ENCODE assay signal across 1 cellular context in the genomic region with DNA sequence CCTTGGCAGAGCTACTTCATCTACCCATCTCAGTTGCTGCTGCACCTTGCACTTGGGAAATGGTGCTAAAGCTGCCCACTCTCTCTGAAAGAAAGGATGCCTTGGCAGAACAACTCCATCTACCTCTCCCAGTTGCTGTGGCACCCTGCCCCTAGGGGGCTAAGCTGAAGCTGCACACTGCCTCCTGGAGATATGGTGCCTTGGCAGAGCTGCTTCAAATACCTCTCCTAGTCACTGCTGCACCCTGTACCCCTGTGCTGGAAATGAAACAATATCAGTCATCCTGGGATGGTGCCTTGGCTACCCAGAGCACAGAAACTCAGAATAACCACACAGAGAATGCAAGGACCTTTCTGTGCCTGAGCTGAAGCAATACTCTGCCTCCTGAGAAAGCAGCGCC.
TF ChIP-seq lines count a peak whose summit lies in the region.

No MANE protein-coding gene starts in this region.

TF ChIP-seq in HepG2, 621 proteins besides CTCF, POLR2A, EP300 and RAD21 (continued from another document):
- TF ChIP-seq, protein P1, sequence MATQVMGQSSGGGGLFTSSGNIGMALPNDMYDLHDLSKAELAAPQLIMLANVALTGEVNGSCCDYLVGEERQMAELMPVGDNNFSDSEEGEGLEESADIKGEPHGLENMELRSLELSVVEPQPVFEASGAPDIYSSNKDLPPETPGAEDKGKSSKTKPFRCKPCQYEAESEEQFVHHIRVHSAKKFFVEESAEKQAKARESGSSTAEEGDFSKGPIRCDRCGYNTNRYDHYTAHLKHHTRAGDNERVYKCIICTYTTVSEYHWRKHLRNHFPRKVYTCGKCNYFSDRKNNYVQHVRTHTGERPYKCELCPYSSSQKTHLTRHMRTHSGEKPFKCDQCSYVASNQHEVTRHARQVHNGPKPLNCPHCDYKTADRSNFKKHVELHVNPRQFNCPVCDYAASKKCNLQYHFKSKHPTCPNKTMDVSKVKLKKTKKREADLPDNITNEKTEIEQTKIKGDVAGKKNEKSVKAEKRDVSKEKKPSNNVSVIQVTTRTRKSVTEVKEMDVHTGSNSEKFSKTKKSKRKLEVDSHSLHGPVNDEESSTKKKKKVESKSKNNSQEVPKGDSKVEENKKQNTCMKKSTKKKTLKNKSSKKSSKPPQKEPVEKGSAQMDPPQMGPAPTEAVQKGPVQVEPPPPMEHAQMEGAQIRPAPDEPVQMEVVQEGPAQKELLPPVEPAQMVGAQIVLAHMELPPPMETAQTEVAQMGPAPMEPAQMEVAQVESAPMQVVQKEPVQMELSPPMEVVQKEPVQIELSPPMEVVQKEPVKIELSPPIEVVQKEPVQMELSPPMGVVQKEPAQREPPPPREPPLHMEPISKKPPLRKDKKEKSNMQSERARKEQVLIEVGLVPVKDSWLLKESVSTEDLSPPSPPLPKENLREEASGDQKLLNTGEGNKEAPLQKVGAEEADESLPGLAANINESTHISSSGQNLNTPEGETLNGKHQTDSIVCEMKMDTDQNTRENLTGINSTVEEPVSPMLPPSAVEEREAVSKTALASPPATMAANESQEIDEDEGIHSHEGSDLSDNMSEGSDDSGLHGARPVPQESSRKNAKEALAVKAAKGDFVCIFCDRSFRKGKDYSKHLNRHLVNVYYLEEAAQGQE (IDR thresholded peaks at IDR 0.05; ENCODE audit: borderline replicate concordance in 1 of 2, low read depth in 1 of 2, low read length in 2 of 2): no peak
